9 cellular contexts compared by ENCODE assay signal in the genomic region with DNA sequence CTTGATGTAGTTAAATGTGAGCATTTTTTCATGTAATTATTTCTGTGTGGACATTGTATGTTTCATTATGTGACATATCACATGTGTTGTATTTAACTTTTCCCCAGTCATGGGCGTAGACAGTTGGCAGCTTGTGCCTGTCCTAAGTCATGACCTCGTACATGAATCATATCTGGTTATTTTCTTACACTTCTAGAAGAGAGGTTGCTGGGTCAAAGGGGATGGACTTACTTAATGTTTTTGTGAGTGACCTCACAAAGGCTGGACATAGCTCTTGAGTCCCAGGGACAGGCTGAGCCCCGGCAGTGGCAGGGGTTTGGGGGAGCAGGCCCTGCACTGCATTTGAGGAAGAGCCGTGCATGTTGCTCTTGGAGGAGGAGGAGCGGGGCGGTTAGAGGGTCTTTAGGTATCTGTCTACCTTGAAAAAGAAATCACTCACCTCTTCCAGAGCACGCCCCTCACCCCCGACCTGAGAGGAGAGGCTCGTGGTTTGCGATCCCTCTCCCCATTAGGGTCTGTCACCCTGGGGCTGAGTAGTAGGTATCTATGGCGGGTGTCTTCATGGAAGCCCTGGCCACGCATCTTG. TPM values are rescaled to one million over a fixed set of nuclear protein-coding genes. Genes with fewer than 3 reads are reported as not detected.
DNase-seq lines count a peak whose midpoint lies in the region; ATAC-seq and TF ChIP-seq lines count a peak whose summit lies in the region.
"Had no signal": no experiment of that assay in that cellular context is flagged by ENCODE, and none has a peak within 500 bp of the region (broad histone marks: within the 10 kb centered on the region; RNA-seq: fewer than 3 reads in every experiment).

No MANE protein-coding gene starts in this region.

- H3K36me3 ChIP-seq in adipocyte (ENCODE audit: control insufficient read depth, insufficient read depth, low read length, severe bottlenecking), result peaks cover 61% of the 10 kb centered on the region
- peaks cover 0 to 76% (median 19%) of the 10 kb centered on the region in 4 donors for H3K36me3 ChIP-seq in sigmoid colon

- 88 to 90% methylated on average over 12 of the region's 12 CpGs for WGBS in sigmoid colon, 2 donors

- H3K27ac ChIP-seq in sigmoid colon (peak overlapping the region; percentile 36 to 65 (median 49)), substantia nigra (ENCODE audit: low read depth, low read length, poor library complexity, severe bottlenecking) (no peak overlapping the region)

- TF ChIP-seq POLR2A in sigmoid colon (IDR thresholded peaks at IDR 0.05), result no peak

- peak overlapping the region; percentile 71 for H3K9ac ChIP-seq in adipocyte (ENCODE audit: low read length)

- no peak for TF ChIP-seq EP300 in sigmoid colon (IDR thresholded peaks at IDR 0.05)

- no peak overlapping the region for H3K4me3 ChIP-seq in adipocyte (ENCODE audit: low read length)
- H3K4me3 ChIP-seq in sigmoid colon, result no peak overlapping the region

- H3K27me3 ChIP-seq in adipocyte (replicated peaks; ENCODE audit: control insufficient read depth, insufficient read depth, low read length) (no peaks in the 10 kb centered on the region), sigmoid colon (no peaks in the 10 kb centered on the region)

- peak; percentile 88 to 94 for ATAC-seq in left cardiac atrium

- H3K9me3 ChIP-seq in adipocyte (ENCODE audit: control insufficient read depth, low read length) (no peaks in the 10 kb centered on the region), sigmoid colon (no peaks in the 10 kb centered on the region)

- DNase-seq in EL (peak; percentile 67), adipocyte (ENCODE audit: low read depth) (peak; percentile 50), left cardiac atrium (peak; percentile 52), sigmoid colon (peak; percentile 70), substantia nigra (lab: John Stamatoyannopoulos, UW) (no peak), T1000 (lab: John Stamatoyannopoulos, UW) (no peak), CD1c-positive myeloid dendritic cell (ENCODE audit: extremely low spot score) (no peak)
- DNase-seq in activated effector memory CD4-positive, alpha-beta T cell treated with Interleukin-2 at 50 U/mL for 16 hours, result no peak
- DNase-seq: NCI-H526 treated with DMSO at 0.1 percent for 48 hours had no signal

- peaks cover 23% of the 10 kb centered on the region for H3K4me1 ChIP-seq in adipocyte (ENCODE audit: control insufficient read depth, insufficient read depth, low read length)
- peaks cover 0 to 13% (median 3%) of the 10 kb centered on the region in 4 donors for H3K4me1 ChIP-seq in sigmoid colon

- intact Hi-C loops in left cardiac atrium (cut with DNase I), result no loop called here
- intact Hi-C loops in sigmoid colon (cut with DNase I), result no loop called here

- TF ChIP-seq CTCF in sigmoid colon (IDR thresholded peaks at IDR 0.05), result no peak

RNA-seq across cellular contexts. Expression of gene IFNGR2, which starts 16.4 kb away (rescaled TPM):
- 10 to 100 TPM; 47.3 TPM for total RNA-seq in left cardiac atrium
- 10 to 100 TPM; 34.9 to 65.8 (median 38.5) TPM for total RNA-seq in sigmoid colon
- 100 to 1,000 TPM in 2 of 3 donors, 10 to 100 TPM in 1; 72.1 to 178 (median 135) TPM for polyA plus RNA-seq in sigmoid colon

Comparison
In these comparisons a context has a peak if more than half of its experiments do, and no peak if none do; other contexts are left out.
1. DNase-seq: peak in EL (single experiment), adipocyte (single experiment), left cardiac atrium (single experiment) and sigmoid colon (single experiment); none in substantia nigra (0 of 49), activated effector memory CD4-positive, alpha-beta T cell treated with Interleukin-2 at 50 U/mL for 16 hours (single experiment), T1000 (single experiment) and CD1c-positive myeloid dendritic cell (single experiment).